In genomic region chr18:37499913-37500312, GRCh38 we compare ENCODE assay signal across 23 cellular contexts.
DNase-seq lines count a peak whose midpoint lies in the region; FAIRE-seq and TF ChIP-seq lines count a peak whose summit lies in the region.
"Had no signal": no experiment of that assay in that cellular context is flagged by ENCODE, and none has a peak within 500 bp of the region (broad histone marks: within the 10 kb centered on the region; RNA-seq: fewer than 3 reads in every experiment).

No MANE protein-coding gene starts in this region.

- no peak overlapping the region for H4K91ac ChIP-seq in H1 (replicated peaks; ENCODE audit: insufficient read length, low read length)
- no peak overlapping the region for H4K91ac ChIP-seq in neuronal stem cell (ENCODE audit: low read depth, low read length, poor library complexity)

- CTCF ChIA-PET in H1 (lab: Charles Lee; ENCODE audit: partially characterized antibody), result interaction anchor here (0.9 to 7.4 kb wide), 11 partner anchors 9 to 56 kb away, joined by 3 to 46 read pairs (median 7); no protein-coding TSS in a partner anchor

- TF ChIP-seq POLR2A in H1 (IDR thresholded peaks at IDR 0.05; ENCODE audit: control extremely low read depth in 1 of 2, low read depth in 2 of 2, low read length in 2 of 2), result no peak

- no peaks in the 10 kb centered on the region for H3K79me2 ChIP-seq in H1 (ENCODE audit: control insufficient read depth in 1 of 2, insufficient read depth in 2 of 2, low read length in 2 of 2)

- H2AFZ ChIP-seq in H1 (ENCODE audit: low read length), result no peak overlapping the region
- H2AFZ ChIP-seq in neuronal stem cell (ENCODE audit: low read length), result no peak overlapping the region

- no peak overlapping the region for H3K4me2 ChIP-seq in H1 (ENCODE audit: insufficient read depth in 1 of 2, low read depth in 2 of 2, low read length in 2 of 2)
- H3K4me2 ChIP-seq in neuronal stem cell (ENCODE audit: insufficient read depth, low read length, poor library complexity, severe bottlenecking), result no peak overlapping the region
- H3K4me2 ChIP-seq: A549; BLaER1 treated with 17β-estradiol and CSF1 and Interleukin-3, amounts not matched to agents 10 nM and 100 nM had no signal

- POLR2A ChIA-PET in H1 (lab: Charles Lee; ENCODE audit: partially characterized antibody), result interaction anchor here (1.5 to 1.8 kb wide), 2 partner anchors 9 to 15 kb away, joined by 3 to 6 read pairs; no protein-coding TSS in a partner anchor

- H3K36me3 ChIP-seq in bronchial epithelial cell (ENCODE audit: control insufficient read depth, insufficient read depth, low read length) (no peaks in the 10 kb centered on the region), H1 (ENCODE audit: control insufficient read depth in 2 of 4, insufficient read depth in 4 of 4, low read length in 3 of 4) (no peaks in the 10 kb centered on the region; a peak in 2 of 8 replicates), neuronal stem cell (replicated peaks in 1 of 2; ENCODE audit: control insufficient read depth in 2 of 2, insufficient read depth in 2 of 2, low read length in 2 of 2) (no peaks in the 10 kb centered on the region)
- H3K36me3 ChIP-seq: BLaER1 treated with 17β-estradiol and CSF1 and Interleukin-3, amounts not matched to agents 10 nM and 100 nM had no signal

- no peaks in the 10 kb centered on the region for H3K27me3 ChIP-seq in bronchial epithelial cell (ENCODE audit: control insufficient read depth, insufficient read depth, low read length)
- no peaks in the 10 kb centered on the region for H3K27me3 ChIP-seq in H1 (replicated peaks in 1 of 4; ENCODE audit: control insufficient read depth in 3 of 4, extremely low read depth in 1 of 4, insufficient read depth in 3 of 4, low read length in 3 of 4)
- no peaks in the 10 kb centered on the region for H3K27me3 ChIP-seq in neuronal stem cell (ENCODE audit: control insufficient read depth in 3 of 3, insufficient read depth in 3 of 3, low read depth in 1 of 3, low read length in 3 of 3)
- H3K27me3 ChIP-seq: BLaER1 treated with 17β-estradiol and CSF1 and Interleukin-3, amounts not matched to agents 10 nM and 100 nM had no signal

- H3K4me3 ChIP-seq in bronchial epithelial cell (ENCODE audit: low read depth, low read length), result no peak overlapping the region
- H3K4me3 ChIP-seq in H1 (ENCODE audit: extremely low read depth in 1 of 4, insufficient read depth in 2 of 4, low read depth in 3 of 4, low read length in 4 of 4), result no peak overlapping the region
- H3K4me3 ChIP-seq in neuronal stem cell (ENCODE audit: low read length in 2 of 2), result no peak overlapping the region
- H3K4me3 ChIP-seq: A549; BLaER1 treated with 17β-estradiol and CSF1 and Interleukin-3, amounts not matched to agents 10 nM and 100 nM; GM12878 had no signal

- H3K14ac ChIP-seq in H1 (ENCODE audit: insufficient read length) (no peak overlapping the region), neuronal stem cell (ENCODE audit: low read length) (no peak overlapping the region)

- no peak overlapping the region for H3K4ac ChIP-seq in H1 (replicated peaks; ENCODE audit: insufficient read length, low read depth, low read length)
- no peak overlapping the region for H3K4ac ChIP-seq in neuronal stem cell (ENCODE audit: low read length)

- H2BK20ac ChIP-seq in H1 (ENCODE audit: low read length), result peak overlapping the region; percentile 29; the same call in 1 of the 2 replicates

- 0 out of 2 replicates have a peak, but pooled peaks cover 2% of the 10 kb centered on the region for H3K23me2 ChIP-seq in H1 (ENCODE audit: low read depth, low read length)

- FAIRE-seq in bronchial epithelial cell (lab: Jason Lieb, UNC) (peak; percentile 72), H1 (lab: Jason Lieb, UNC) (no peak)
- FAIRE-seq: A549, D721Med, GM12878, GM12892, GM18507 had no signal

- TF ChIP-seq RAD21 in H1 (IDR thresholded peaks at IDR 0.05 in 1 of 2, conservative IDR thresholded peaks at IDR 0.05 in 1 of 2; ENCODE audit: low read depth in 2 of 2, low read length in 2 of 2), result no peak

- H4K5ac ChIP-seq in H1 (ENCODE audit: insufficient read length, low read depth, low read length), result no peak overlapping the region

- H3K27ac ChIP-seq in H1 (ENCODE audit: low read depth, low read length) (no peak overlapping the region), neuronal stem cell (replicated peaks; ENCODE audit: low read length) (no peak overlapping the region)
- H3K27ac ChIP-seq: 22Rv1; A549; BLaER1 treated with 17β-estradiol and CSF1 and Interleukin-3, amounts not matched to agents 10 nM and 100 nM; C4-2B had no signal

- no peak for TF ChIP-seq EP300 in H1 (IDR thresholded peaks at IDR 0.05; ENCODE audit: borderline replicate concordance in 1 of 2, low read depth in 2 of 2, low read length in 2 of 2)

- H3K56ac ChIP-seq in H1 (replicated peaks; ENCODE audit: insufficient read length, low read depth, low read length), result no peak overlapping the region

- H2BK15ac ChIP-seq in H1 (ENCODE audit: low read length), result no peak overlapping the region
- peak overlapping the region; percentile 77 for H2BK15ac ChIP-seq in neuronal stem cell (ENCODE audit: low read length)

- H3K4me1 ChIP-seq in H1 (replicated peaks in 1 of 4; ENCODE audit: control insufficient read depth in 3 of 4, insufficient read depth in 4 of 4, low read length in 3 of 4), result peaks cover 0 to 10% (median 3%) of the 10 kb centered on the region in 4 experiments; a peak in 3 of 7 replicates
- H3K4me1 ChIP-seq in neuronal stem cell (ENCODE audit: control insufficient read depth in 2 of 2, insufficient read depth in 1 of 2, low read depth in 1 of 2, low read length in 2 of 2), result peaks cover 0 to 21% of the 10 kb centered on the region in 2 donors
- H3K4me1 ChIP-seq: A549, Caco-2 had no signal

- TF ChIP-seq CTCF in bronchial epithelial cell (IDR thresholded peaks at IDR 0.05; ENCODE audit: insufficient read depth, low read length, severe bottlenecking) (no peak), H1 (IDR thresholded peaks at IDR 0.05; ENCODE audit: control extremely low read depth in 1 of 3, insufficient read depth in 1 of 3, low read depth in 1 of 3, low read length in 3 of 3) (no peak)

- H4K20me1 ChIP-seq in H1 (replicated peaks in 1 of 2; ENCODE audit: control insufficient read depth in 1 of 2, insufficient read depth in 2 of 2, low read length in 2 of 2), result no peaks in the 10 kb centered on the region

- peak overlapping the region; percentile 95; the same call in 1 of the 2 replicates for H2BK12ac ChIP-seq in H1 (ENCODE audit: low read depth, low read length)
- no peak overlapping the region for H2BK12ac ChIP-seq in neuronal stem cell (ENCODE audit: low read length)

- H3K79me1 ChIP-seq in H1 (ENCODE audit: low read depth, low read length), result no peaks in the 10 kb centered on the region
- no peaks in the 10 kb centered on the region for H3K79me1 ChIP-seq in neuronal stem cell (ENCODE audit: low read depth, low read length)

- DNase-seq in NCI-H2171 treated with DMSO at 0.1 percent for 48 hours (lab: John Stamatoyannopoulos, UW) (peak; percentile 9), NCI-H2171 (lab: John Stamatoyannopoulos, UW) (no peak), bronchial epithelial cell (ENCODE audit: low read depth) (no peak), H1 (ENCODE audit: low read depth in 1 of 2, low spot score in 2 of 2) (no peak), neuronal stem cell (ENCODE audit: low spot score) (no peak), NCI-H2081 (lab: John Stamatoyannopoulos, UW) (no peak), MV-4-11 (lab: John Stamatoyannopoulos, UW) (no peak), NCI-H1436 treated with DMSO at 0.1 percent for 48 hours (lab: John Stamatoyannopoulos, UW) (no peak)
- DNase-seq: AML-193; Caco-2; Calu3; CD4-positive, alpha-beta T cell; CD8-positive, alpha-beta T cell; DMS79 treated with DMSO at 0.1 percent for 48 hours; GDM1 had no signal

- WGBS in H1 (ENCODE audit: extremely low coverage in 1 of 2, insufficient coverage in 1 of 2, insufficient read length in 1 of 2, insufficient replicate concordance in 2 of 2, low coverage in 1 of 2, low lambda C conversion rate in 2 of 2, missing lambda C conversion rate in 1 of 2), 2 experiments, result 90% methylated on average over 9 of the region's 10 CpGs; no CpG with 5 or more reads in 1 of the 2 experiments
- no CpG with 5 or more reads among the region's 10 CpGs for WGBS in neuronal stem cell (ENCODE audit: extremely low coverage in 2 of 2, insufficient read length in 2 of 2, insufficient replicate concordance in 1 of 2), 2 donors

- H3K9ac ChIP-seq in H1 (replicated peaks in 1 of 4; ENCODE audit: extremely low read depth in 1 of 4, low read depth in 3 of 4, low read length in 3 of 4) (no peak overlapping the region), neuronal stem cell (ENCODE audit: low read depth, low read length, poor library complexity) (no peak overlapping the region)
- H3K9ac ChIP-seq: BLaER1 treated with 17β-estradiol and CSF1 and Interleukin-3, amounts not matched to agents 10 nM and 100 nM had no signal

- H2BK5ac ChIP-seq in H1 (ENCODE audit: low read depth, low read length) (no peak overlapping the region), neuronal stem cell (ENCODE audit: low read length) (no peak overlapping the region)

- no peak overlapping the region for H3K18ac ChIP-seq in H1 (ENCODE audit: extremely low read depth, low read length)
- H3K18ac ChIP-seq in neuronal stem cell (ENCODE audit: low read length), result peak overlapping the region; percentile 44

- H2AK5ac ChIP-seq in H1 (ENCODE audit: low read depth, low read length) (no peak overlapping the region), neuronal stem cell (ENCODE audit: low read depth, low read length) (peak overlapping the region; percentile 93)

- H2BK120ac ChIP-seq in H1 (replicated peaks; ENCODE audit: low read depth, low read length) (no peak overlapping the region), neuronal stem cell (ENCODE audit: low read depth, low read length) (no peak overlapping the region)

- H3K23ac ChIP-seq in H1 (ENCODE audit: insufficient read length) (no peak overlapping the region), neuronal stem cell (ENCODE audit: low read depth, low read length, poor library complexity) (peak overlapping the region; percentile 5)

- H4K8ac ChIP-seq in H1 (ENCODE audit: extremely low read depth, insufficient read depth, low read length) (no peak overlapping the region), neuronal stem cell (ENCODE audit: low read depth, low read length) (peak overlapping the region; percentile 88)

- H3K9me3 ChIP-seq in H1 (ENCODE audit: insufficient read depth in 2 of 2, low read depth in 1 of 2, low read length in 1 of 2), result no peaks in the 10 kb centered on the region
- H3K9me3 ChIP-seq in neuronal stem cell (replicated peaks in 1 of 2; ENCODE audit: control insufficient read depth in 2 of 2, insufficient read depth in 1 of 2, low read depth in 1 of 2, low read length in 2 of 2), result no peaks in the 10 kb centered on the region
- H3K9me3 ChIP-seq: A549; BLaER1 treated with 17β-estradiol and CSF1 and Interleukin-3, amounts not matched to agents 10 nM and 100 nM; Caco-2 had no signal

TF ChIP-seq in H1, 55 proteins besides CTCF, POLR2A, EP300 and RAD21:
- TF ChIP-seq TBP (IDR thresholded peaks at IDR 0.05; ENCODE audit: low read depth, low read length) (no peak), SP1 (IDR thresholded peaks at IDR 0.05; ENCODE audit: low read depth, low read length) (no peak), MAX (IDR thresholded peaks at IDR 0.05) (no peak)
